Comparison of ENCODE assay signal across 8 cellular contexts in genomic region chr19:4399871-4400768, GRCh38. TPM values are rescaled to one million over a fixed set of nuclear protein-coding genes. Genes with fewer than 3 reads are reported as not detected.
DNase-seq lines count a peak whose midpoint lies in the region; ATAC-seq, FAIRE-seq and TF ChIP-seq lines count a peak whose summit lies in the region.

TSS of gene SH3GL1 (minus strand) at chr19:4400547. CDS start at chr19:4400368, 179 bp downstream.

- 0% methylated on average over 14 of the region's 96 CpGs for WGBS in HepG2 (ENCODE audit: low lambda C conversion rate)

- H4K20me1 ChIP-seq in HepG2 (ENCODE audit: insufficient read depth, low read length), result peaks cover 7% of the 10 kb centered on the region

- peaks cover 48% of the 10 kb centered on the region for H3K36me3 Mint-ChIP-seq in activated CD4-positive, alpha-beta T cell treated with anti-CD3 and anti-CD28 coated beads, Interleukin-2, amount 10 ng/mL, durations not matched to agents 7 days and 5 days (ENCODE audit: low read depth)
- peaks cover 47% of the 10 kb centered on the region for H3K36me3 Mint-ChIP-seq in dendritic cell treated with granulocyte-macrophage colony-stimulating factor and Interleukin-4, amounts not matched to agents 40 ng/mL and 50 ng/mL, for 4 days (ENCODE audit: low read depth)

- H3K4me3 Mint-ChIP-seq in activated CD4-positive, alpha-beta T cell treated with anti-CD3 and anti-CD28 coated beads, Interleukin-2, amount 10 ng/mL, durations not matched to agents 7 days and 5 days, result peak within 1 kb of the TSS; percentile 94
- peak within 1 kb of the TSS; percentile 96 for H3K4me3 Mint-ChIP-seq in dendritic cell treated with granulocyte-macrophage colony-stimulating factor and Interleukin-4, amounts not matched to agents 40 ng/mL and 50 ng/mL, for 4 days

- peaks cover 72% of the 10 kb centered on the region for H3K4me1 Mint-ChIP-seq in activated CD4-positive, alpha-beta T cell treated with anti-CD3 and anti-CD28 coated beads, Interleukin-2, amount 10 ng/mL, durations not matched to agents 7 days and 5 days
- H3K4me1 Mint-ChIP-seq in dendritic cell treated with granulocyte-macrophage colony-stimulating factor and Interleukin-4, amounts not matched to agents 40 ng/mL and 50 ng/mL, for 4 days (ENCODE audit: low read depth), result peaks cover 65% of the 10 kb centered on the region

- peak; percentile 49 for FAIRE-seq in HepG2 (lab: Jason Lieb, UNC)

- intact Hi-C loops in dendritic cell treated with granulocyte-macrophage colony-stimulating factor and Interleukin-4, amounts not matched to agents 40 ng/mL and 50 ng/mL, for 4 days (cut with micrococcal nuclease), result loop anchor here (1.0 to 5.0 kb wide), 2 partner anchors 31 to 72 kb away; partner anchors contain the start of gene HDGFL2
- intact Hi-C loops in HepG2 (cut with micrococcal nuclease; ENCODE audit: unreplicated experiment), result loop anchor here (5.0 kb wide), 2 partner anchors 57 to 133 kb away; partner anchors contain the start of gene UBXN6

- ATAC-seq in GM19328 (IDR thresholded peaks at IDR 0.05; ENCODE audit: unreplicated experiment), result peak; percentile 58
- ATAC-seq in HG03469 (IDR thresholded peaks at IDR 0.05; ENCODE audit: unreplicated experiment), result peak; percentile 43
- ATAC-seq in HepG2, result peak; percentile 64

- H3K27ac Mint-ChIP-seq in activated CD4-positive, alpha-beta T cell treated with anti-CD3 and anti-CD28 coated beads, Interleukin-2, amount 10 ng/mL, durations not matched to agents 7 days and 5 days, result peak within 1 kb of the TSS; percentile 92
- peak within 1 kb of the TSS; percentile 93 for H3K27ac Mint-ChIP-seq in dendritic cell treated with granulocyte-macrophage colony-stimulating factor and Interleukin-4, amounts not matched to agents 40 ng/mL and 50 ng/mL, for 4 days

- H3K9me3 Mint-ChIP-seq in activated CD4-positive, alpha-beta T cell treated with anti-CD3 and anti-CD28 coated beads, Interleukin-2, amount 10 ng/mL, durations not matched to agents 7 days and 5 days, result no peaks in the 10 kb centered on the region
- no peaks in the 10 kb centered on the region for H3K9me3 Mint-ChIP-seq in dendritic cell treated with granulocyte-macrophage colony-stimulating factor and Interleukin-4, amounts not matched to agents 40 ng/mL and 50 ng/mL, for 4 days

- H3K9me3 ChIP-seq in HepG2 (ENCODE audit: low read length), result no peaks in the 10 kb centered on the region

- TF ChIP-seq EP300 in HepG2 (IDR thresholded peaks at IDR 0.05; ENCODE audit: low read depth in 2 of 2, low read length in 2 of 2), result peak in 1 of 2 experiments; percentile 52; a peak in 1 of 4 replicates
- TF ChIP-seq EP300 in HepG2 (CRISPR knock-in tag; IDR thresholded peaks at IDR 0.05; ENCODE audit: borderline replicate concordance), result no peak; the same call in 1 of the 2 replicates

- H3K36me3 ChIP-seq in HepG2 (replicated peaks in 1 of 2; ENCODE audit: control insufficient read depth in 1 of 2, insufficient read depth in 2 of 2, low read length in 2 of 2), result peaks cover 9 to 16% of the 10 kb centered on the region in 2 experiments

- no peaks in the 10 kb centered on the region; a peak in 1 of 5 replicates for H3K27me3 ChIP-seq in HepG2 (ENCODE audit: control insufficient read depth in 1 of 2, insufficient read depth in 2 of 2, low read length in 2 of 2)

- no TSS peak for BruUV-seq in HepG2 (replicated peaks; lab: Mats Ljungman, UMichigan)

- CTCF ChIA-PET in activated CD4-positive, alpha-beta T cell treated with anti-CD3 and anti-CD28 coated beads, Interleukin-2, amount 10 ng/mL, durations not matched to agents 7 days and 5 days (lab: Charles Lee), result interaction anchor here (0.6 to 3.3 kb wide), 42 partner anchors 9 to 365 kb away, joined by 3 to 52 read pairs (median 5); partner anchors contain the start of genes HDGFL2, MPND and STAP2
- CTCF ChIA-PET in HepG2 (lab: Yijun Ruan, JAX; ENCODE audit: low intra/inter-chr PET ratio, low total read pairs), result interaction anchor here (0.5 to 3.7 kb wide), 6 partner anchors 9 to 132 kb away, joined by 3 to 27 read pairs (median 4); no protein-coding TSS in a partner anchor

- peaks cover 68% of the 10 kb centered on the region for H3K79me2 ChIP-seq in HepG2 (ENCODE audit: insufficient read depth, low read length)

- peak within 1 kb of the TSS; percentile 97 to 99 (median 97) for H3K4me3 ChIP-seq in HepG2 (replicated peaks in 1 of 3; ENCODE audit: insufficient read depth in 1 of 3, low read depth in 2 of 3, low read length in 3 of 3)

- DNase-seq in C1 segment of cervical spinal cord (lab: John Stamatoyannopoulos, UW), result peak; percentile 35 to 96 (median 86)
- DNase-seq in NCI-H526 (lab: John Stamatoyannopoulos, UW), result peak; percentile 33 to 83
- DNase-seq in activated CD4-positive, alpha-beta T cell treated with anti-CD3 and anti-CD28 coated beads, Interleukin-2, amount 10 ng/mL, durations not matched to agents 7 days and 5 days, result peak; percentile 92
- peak; percentile 82 for DNase-seq in HepG2 (ENCODE audit: low spot score)
- peak; percentile 92 for DNase-seq in stimulated activated CD4-positive, alpha-beta T cell treated with anti-CD3 and anti-CD28 coated beads, Interleukin-4, amount 100 ng/mL, for 1 hour

- TF ChIP-seq POLR2A in HepG2 (IDR thresholded peaks at IDR 0.05; ENCODE audit: insufficient read depth in 1 of 2, low read depth in 2 of 2, low read length in 2 of 2), result peak; percentile 12 to 51; a peak in 1 of 4 replicates

- H2AFZ ChIP-seq in HepG2 (ENCODE audit: low read length), result no peak within 1 kb of the TSS

- peak; percentile 85; the same call in 1 of the 2 replicates for TF ChIP-seq RAD21 in HepG2 (CRISPR knock-in tag; IDR thresholded peaks at IDR 0.05)

- in situ Hi-C loops in HepG2 (cut with HindIII; ENCODE audit: extremely low pct_ligation_motif_present, low pct_unique_long_range_greater_than_20kb), result no loop called here

- TF ChIP-seq CTCF in HepG2 (CRISPR knock-in tag; IDR thresholded peaks at IDR 0.05), result peak; percentile 95

- POLR2A ChIA-PET in activated CD4-positive, alpha-beta T cell treated with anti-CD3 and anti-CD28 coated beads, Interleukin-2, amount 10 ng/mL, durations not matched to agents 7 days and 5 days (lab: Charles Lee), result interaction anchor here (0.6 kb wide), 1 partner anchor 31 kb away, joined by 3 read pairs; no protein-coding TSS in a partner anchor
- POLR2A ChIA-PET in HepG2 (lab: Yijun Ruan, JAX), result interaction anchor here (0.6 to 1.4 kb wide), 4 partner anchors 9 to 517 kb away, joined by 3 to 14 read pairs (median 3); partner anchors contain the start of gene MPND

- H3K9ac ChIP-seq in HepG2 (ENCODE audit: insufficient read depth, low read depth, low read length), result peak within 1 kb of the TSS; percentile 87

- H3K4me1 ChIP-seq in HepG2 (ENCODE audit: insufficient read depth, low read length), result peaks cover 69% of the 10 kb centered on the region

- H3K27ac ChIP-seq in HepG2 (ENCODE audit: extremely low read length, insufficient read depth, low read length), result peak within 1 kb of the TSS; percentile 84

- H3K4me2 ChIP-seq in HepG2 (ENCODE audit: low read depth, low read length), result peak within 1 kb of the TSS; percentile 96

- no peaks in the 10 kb centered on the region for H3K27me3 Mint-ChIP-seq in activated CD4-positive, alpha-beta T cell treated with anti-CD3 and anti-CD28 coated beads, Interleukin-2, amount 10 ng/mL, durations not matched to agents 7 days and 5 days
- no peaks in the 10 kb centered on the region for H3K27me3 Mint-ChIP-seq in dendritic cell treated with granulocyte-macrophage colony-stimulating factor and Interleukin-4, amounts not matched to agents 40 ng/mL and 50 ng/mL, for 4 days

TF ChIP-seq in HepG2, 621 proteins besides CTCF, POLR2A, EP300 and RAD21 (continues in another document):
- TF ChIP-seq MAZ (IDR thresholded peaks at IDR 0.05; ENCODE audit: borderline replicate concordance, low read depth, low read length) (no peak), MAZ (CRISPR knock-in tag; IDR thresholded peaks at IDR 0.05; ENCODE audit: low read depth) (peak; percentile 76; the same call in 1 of the 2 replicates), NR1H2 (CRISPR knock-in tag; IDR thresholded peaks at IDR 0.05; ENCODE audit: borderline replicate concordance, low read depth) (no peak), ZNF619 (CRISPR knock-in tag; IDR thresholded peaks at IDR 0.05) (0 out of 2 replicates have a peak, but pooled peaks have one; percentile 16), MAF1 (CRISPR knock-in tag; IDR thresholded peaks at IDR 0.05; ENCODE audit: borderline replicate concordance) (0 out of 2 replicates have a peak, but pooled peaks have one; percentile 54), GABPB1 (CRISPR knock-in tag; IDR thresholded peaks at IDR 0.05) (peak; percentile 85), KDM3A (CRISPR knock-in tag; IDR thresholded peaks at IDR 0.05; ENCODE audit: low read depth) (peak; percentile 90)

RNA-seq across cellular contexts. Expression of gene SH3GL1, which starts in this region (rescaled TPM):
- 10 to 100 TPM; 67.7 to 68.2 TPM for total RNA-seq in activated CD4-positive, alpha-beta T cell treated with anti-CD3 and anti-CD28 coated beads, Interleukin-2, amount 10 ng/mL, durations not matched to agents 7 days and 5 days
- total RNA-seq in HepG2 (2016; rRNA removed; fragmentation: Illumina TruSeq; extraction: Trizol), result 26.7 and 33.0 TPM in 2 replicates
- 13.7 and 15.7 TPM in 2 replicates for total RNA-seq in HepG2 (2016; cell fraction: cytosol; rRNA removed; fragmentation: Illumina TruSeq; extraction: Trizol; ENCODE audit: low read depth)
- total RNA-seq in HepG2 (2016; cell fraction: insoluble cytoplasmic fraction; rRNA removed; fragmentation: Illumina TruSeq; extraction: Trizol), result 24.6 and 34.8 TPM in 2 replicates
- 29.5 and 35.2 TPM in 2 replicates for total RNA-seq in HepG2 (2016; cell fraction: membrane; rRNA removed; fragmentation: Illumina TruSeq; extraction: Trizol)
- total RNA-seq in HepG2 (2016; cell fraction: nucleus; rRNA removed; fragmentation: Illumina TruSeq; extraction: Trizol), result 16.4 and 18.3 TPM in 2 replicates
- 45.1 and 52.3 TPM in 2 replicates for polyA plus RNA-seq in HepG2 (2011; rRNA removed)
- 35.9 and 53.9 TPM in 2 replicates for polyA plus RNA-seq in HepG2 (2011; cell fraction: cytosol; rRNA removed)
- 63.6 and 70.8 TPM in 2 replicates for polyA plus RNA-seq in HepG2 (2011; cell fraction: nucleus; rRNA removed)
- polyA plus RNA-seq in HepG2 (2012), result 50.6 and 52.1 TPM in 2 replicates
- polyA plus RNA-seq in HepG2 (2016; cell fraction: cytosol; fragmentation: Illumina TruSeq; extraction: Trizol; ENCODE audit: low read depth), result 29.2 and 32.7 TPM in 2 replicates
- 56.5 and 70.3 TPM in 2 replicates for polyA plus RNA-seq in HepG2 (2016; cell fraction: insoluble cytoplasmic fraction; fragmentation: Illumina TruSeq; extraction: Trizol; ENCODE audit: low read depth)
- polyA plus RNA-seq in HepG2 (2016; cell fraction: membrane; fragmentation: Illumina TruSeq; extraction: Trizol; ENCODE audit: low read depth), result 57.9 and 61.3 TPM in 2 replicates
- 52.2 and 56.7 TPM in 2 replicates for polyA plus RNA-seq in HepG2 (2016; cell fraction: nucleus; fragmentation: Illumina TruSeq; extraction: Trizol; ENCODE audit: insufficient read depth, low read depth)
- 39.3 and 69.8 TPM in 2 replicates for polyA minus RNA-seq in HepG2 (2011; rRNA and poly(A)+ RNA removed; ENCODE audit: low replicate concordance)
- 30.6 and 31.5 TPM in 2 replicates for polyA minus RNA-seq in HepG2 (2011; cell fraction: cytosol; rRNA and poly(A)+ RNA removed)
- 19.3 and 22.8 TPM in 2 replicates for polyA minus RNA-seq in HepG2 (2011; cell fraction: nucleus; rRNA and poly(A)+ RNA removed)

Comparison
In these comparisons a context has a peak if more than half of its experiments do, and no peak if none do; other contexts are left out.
1. Peak in every context shown above with its lines: DNase-seq, ATAC-seq, H3K4me3 ChIP-seq and H3K27ac ChIP-seq.